Comparison of ENCODE assay signal across 11 cellular contexts in the genomic region with DNA sequence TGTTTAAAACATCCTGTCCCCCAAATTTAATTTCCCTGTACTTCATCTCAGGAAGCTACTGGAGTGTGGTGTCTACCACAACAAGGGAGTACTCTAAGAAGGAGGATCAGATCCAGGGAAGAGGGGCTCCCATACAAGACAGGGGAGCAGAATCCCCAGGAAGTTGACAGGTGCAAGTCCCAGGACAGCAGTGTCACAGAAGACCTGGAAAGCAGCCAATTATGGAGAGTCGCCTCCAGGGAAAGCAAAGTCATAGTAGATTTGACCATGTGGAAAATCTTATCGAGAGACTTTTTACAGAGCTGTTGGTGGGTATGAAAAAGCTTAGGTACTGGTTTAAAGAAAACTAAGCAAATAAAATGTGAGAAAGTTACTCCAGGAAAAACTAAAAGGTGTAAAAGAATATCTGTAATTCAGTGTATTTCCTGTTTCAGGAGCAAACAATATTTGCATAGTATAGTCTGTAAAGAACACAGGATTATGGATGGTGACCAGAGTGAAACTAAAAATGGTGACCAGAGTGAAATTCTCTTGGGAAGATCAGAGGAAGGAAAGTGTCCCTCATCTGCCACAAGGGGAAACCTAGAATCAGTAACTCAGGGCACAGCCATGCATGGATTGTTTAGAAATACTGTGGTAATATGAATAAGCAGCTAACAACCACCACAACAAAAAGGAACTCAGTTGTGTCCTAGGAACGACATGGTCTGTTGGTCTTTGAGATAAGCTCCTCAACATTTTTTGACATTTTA. TPM values are rescaled to one million over a fixed set of nuclear protein-coding genes. Genes with fewer than 3 reads are reported as not detected.
DNase-seq lines count a peak whose midpoint lies in the region; ATAC-seq, FAIRE-seq and TF ChIP-seq lines count a peak whose summit lies in the region.
"Had no signal": no experiment of that assay in that cellular context is flagged by ENCODE, and none has a peak within 500 bp of the region (broad histone marks: within the 10 kb centered on the region; RNA-seq: fewer than 3 reads in every experiment).

No MANE protein-coding gene starts in this region.

- no peaks in the 10 kb centered on the region for H3K9me3 Mint-ChIP-seq in activated CD4-positive, alpha-beta T cell treated with anti-CD3 and anti-CD28 coated beads, Interleukin-2, amount 10 ng/mL, durations not matched to agents 7 days and 5 days
- no peaks in the 10 kb centered on the region for H3K9me3 Mint-ChIP-seq in CD8-positive, alpha-beta T cell
- H3K9me3 Mint-ChIP-seq: activated CD4-positive, alpha-beta memory T cell treated with anti-CD3 and anti-CD28 coated beads for 36 hours had no signal

- no peaks in the 10 kb centered on the region for H3K4me1 ChIP-seq in CD8-positive, alpha-beta T cell (ENCODE audit: insufficient read depth, low read length)

- no peak overlapping the region for H3K27ac ChIP-seq in CD8-positive, alpha-beta T cell (ENCODE audit: low read depth, low read length)

- H3K4me1 Mint-ChIP-seq in activated CD4-positive, alpha-beta T cell treated with anti-CD3 and anti-CD28 coated beads, Interleukin-2, amount 10 ng/mL, durations not matched to agents 7 days and 5 days: no peaks in the 10 kb centered on the region
- no peaks in the 10 kb centered on the region for H3K4me1 Mint-ChIP-seq in CD8-positive, alpha-beta T cell (ENCODE audit: low read depth)

- H3K36me3 ChIP-seq in CD8-positive, alpha-beta T cell (ENCODE audit: insufficient read depth, low read length): peaks cover 4% of the 10 kb centered on the region

- no peaks in the 10 kb centered on the region for H3K27me3 Mint-ChIP-seq in activated CD4-positive, alpha-beta T cell treated with anti-CD3 and anti-CD28 coated beads, Interleukin-2, amount 10 ng/mL, durations not matched to agents 7 days and 5 days
- H3K27me3 Mint-ChIP-seq in CD8-positive, alpha-beta T cell (ENCODE audit: low read depth): no peaks in the 10 kb centered on the region
- H3K27me3 Mint-ChIP-seq: activated CD4-positive, alpha-beta memory T cell treated with anti-CD3 and anti-CD28 coated beads for 36 hours had no signal

- POLR2A ChIA-PET in activated CD4-positive, alpha-beta T cell treated with anti-CD3 and anti-CD28 coated beads, Interleukin-2, amount 10 ng/mL, durations not matched to agents 7 days and 5 days (lab: Charles Lee): no interaction called here
- POLR2A ChIA-PET in CD8-positive, alpha-beta T cell (lab: Charles Lee): no interaction called here

- CTCF ChIA-PET in activated CD4-positive, alpha-beta T cell treated with anti-CD3 and anti-CD28 coated beads, Interleukin-2, amount 10 ng/mL, durations not matched to agents 7 days and 5 days (lab: Charles Lee): interaction anchor here (0.6 to 1.0 kb wide), 2 partner anchors 14 to 635 kb away, joined by 3 read pairs; no protein-coding TSS in a partner anchor
- CTCF ChIA-PET in CD8-positive, alpha-beta T cell (lab: Charles Lee): interaction anchor here (0.9 to 4.1 kb wide), 3 partner anchors 130 to 184 kb away, joined by 3 to 22 read pairs (median 3); no protein-coding TSS in a partner anchor

- no peak for FAIRE-seq in HTR-8/SVneo (lab: Jason Lieb, UNC)
- FAIRE-seq: endometrium had no signal

- H3K4me3 Mint-ChIP-seq in activated CD4-positive, alpha-beta T cell treated with anti-CD3 and anti-CD28 coated beads, Interleukin-2, amount 10 ng/mL, durations not matched to agents 7 days and 5 days: no peak overlapping the region
- no peak overlapping the region for H3K4me3 Mint-ChIP-seq in CD8-positive, alpha-beta T cell
- H3K4me3 Mint-ChIP-seq: activated CD4-positive, alpha-beta memory T cell treated with anti-CD3 and anti-CD28 coated beads for 36 hours had no signal

- no peaks in the 10 kb centered on the region for H3K9me3 ChIP-seq in CD8-positive, alpha-beta T cell (ENCODE audit: low read length)

- no peaks in the 10 kb centered on the region for H3K27me3 ChIP-seq in CD8-positive, alpha-beta T cell (ENCODE audit: insufficient read depth, low read length)

- DNase-seq in GF-D8 (lab: John Stamatoyannopoulos, UW) (peak; percentile 27), NCI-H510A treated with DMSO at 0.1 percent for 48 hours (lab: John Stamatoyannopoulos, UW) (peak; percentile 82), left lobe of liver (ENCODE audit: low spot score) (no peak), retina (no peak), HTR-8/SVneo (ENCODE audit: insufficient read length, low spot score) (no peak)
- no peak for DNase-seq in activated CD4-positive, alpha-beta T cell treated with anti-CD3 and anti-CD28 coated beads, Interleukin-2, amount 10 ng/mL, durations not matched to agents 7 days and 5 days
- DNase-seq in CD8-positive, alpha-beta T cell: no peak
- DNase-seq: activated CD4-positive, alpha-beta memory T cell treated with anti-CD3 and anti-CD28 coated beads for 36 hours; NCI-H1048 had no signal

- intact Hi-C loops in CD8-positive, alpha-beta T cell (cut with DNase I, micrococcal nuclease): loop anchor here in 1 of 2 experiments (5.0 kb wide), 1 partner anchor 42 kb away; the partner anchor contains the start of gene LANCL2

- TF ChIP-seq CTCF in CD8-positive, alpha-beta T cell (IDR thresholded peaks at IDR 0.05): no peak

- H3K36me3 Mint-ChIP-seq in activated CD4-positive, alpha-beta T cell treated with anti-CD3 and anti-CD28 coated beads, Interleukin-2, amount 10 ng/mL, durations not matched to agents 7 days and 5 days (ENCODE audit: low read depth): no peaks in the 10 kb centered on the region
- H3K36me3 Mint-ChIP-seq in CD8-positive, alpha-beta T cell: peaks cover 42% of the 10 kb centered on the region

- peak; percentile 48 for ATAC-seq in HG02623 (IDR thresholded peaks at IDR 0.05; ENCODE audit: unreplicated experiment)
- ATAC-seq in left lobe of liver: peak; percentile 36
- ATAC-seq in CD8-positive, alpha-beta T cell: no peak

- no peak overlapping the region for H3K4me3 ChIP-seq in CD8-positive, alpha-beta T cell (ENCODE audit: low read depth, low read length)

- H3K27ac Mint-ChIP-seq in activated CD4-positive, alpha-beta T cell treated with anti-CD3 and anti-CD28 coated beads, Interleukin-2, amount 10 ng/mL, durations not matched to agents 7 days and 5 days: no peak overlapping the region
- no peak overlapping the region for H3K27ac Mint-ChIP-seq in CD8-positive, alpha-beta T cell
- H3K27ac Mint-ChIP-seq: activated CD4-positive, alpha-beta memory T cell treated with anti-CD3 and anti-CD28 coated beads for 36 hours had no signal

RNA-seq across cellular contexts. Expression of gene LANCL2, which starts 44.5 kb away (rescaled TPM):
- 8.5 TPM for total RNA-seq in left lobe of liver
- total RNA-seq in activated CD4-positive, alpha-beta T cell treated with anti-CD3 and anti-CD28 coated beads, Interleukin-2, amount 10 ng/mL, durations not matched to agents 7 days and 5 days: 10 to 100 TPM; 10.3 to 12.3 TPM
- total RNA-seq in CD8-positive, alpha-beta T cell: 10 to 100 TPM; 10.3 to 10.5 TPM

Comparison
In these comparisons a context has a peak if more than half of its experiments do, and no peak if none do; other contexts are left out.
1. DNase-seq: peak in GF-D8 (single experiment) and NCI-H510A treated with DMSO at 0.1 percent for 48 hours (single experiment); none in left lobe of liver (single experiment), retina (single experiment), HTR-8/SVneo (single experiment), activated CD4-positive, alpha-beta T cell treated with anti-CD3 and anti-CD28 coated beads, Interleukin-2, amount 10 ng/mL, durations not matched to agents 7 days and 5 days (single experiment) and CD8-positive, alpha-beta T cell (0 of 7).